In genomic region chr1:85524281-85524886, GRCh38 we compare ENCODE assay signal across 1 cellular context.
A peak's percentile ranks its signal among the peaks of the same experiment; 100 is the strongest.
TF ChIP-seq lines count a peak whose summit lies in the region.

No MANE protein-coding gene starts in this region.

TF ChIP-seq in endothelial cell of umbilical vein, 7 proteins besides CTCF, POLR2A, EP300 and RAD21:
- TF ChIP-seq GATA2 (IDR thresholded peaks at IDR 0.05; ENCODE audit: insufficient read depth, insufficient read length, low read depth, low read length) (peak; percentile 41), JUN (IDR thresholded peaks at IDR 0.05; ENCODE audit: borderline replicate concordance, insufficient read depth, insufficient read length, low read depth) (peak; percentile 23)
